Comparison of ENCODE assay signal across 1 cellular context in the genomic region with DNA sequence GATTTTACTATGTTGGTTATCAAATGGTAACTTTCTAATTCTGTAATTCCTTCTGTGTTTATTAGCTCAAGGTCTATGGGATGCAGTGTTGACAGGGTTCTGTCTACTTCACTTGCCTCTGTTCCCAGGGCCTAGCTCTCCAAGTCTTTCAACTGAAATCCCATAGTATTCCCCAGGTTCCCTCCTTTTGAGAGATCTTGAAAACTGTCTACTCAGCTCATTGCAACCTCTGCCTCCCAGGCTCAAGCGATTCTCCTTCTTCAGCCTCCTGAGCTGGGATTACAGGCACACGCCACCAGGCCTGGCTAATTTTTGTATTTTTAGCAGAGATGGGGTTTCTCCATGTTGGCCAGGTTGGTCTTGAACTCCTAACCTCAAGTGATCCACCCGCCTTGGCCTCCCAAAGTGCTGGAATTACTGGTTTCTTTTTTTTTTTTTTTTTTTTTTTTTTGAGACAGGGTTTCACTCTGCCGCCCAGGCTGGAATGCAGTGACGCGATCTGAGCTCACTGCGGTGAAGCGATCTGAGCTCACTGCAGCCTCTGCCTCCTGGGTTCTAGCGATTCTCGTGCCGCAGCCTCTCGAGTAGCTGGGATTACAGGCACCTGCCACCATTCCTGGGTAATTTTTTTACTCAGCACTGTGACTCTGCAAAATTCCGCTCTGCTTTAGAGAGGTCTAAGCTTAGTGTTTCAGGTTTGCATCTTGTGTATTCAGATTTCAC. TPM values are rescaled to one million over a fixed set of nuclear protein-coding genes. Genes with fewer than 3 reads are reported as not detected.
"Had no signal": no experiment of that assay in that cellular context is flagged by ENCODE, and none has a peak within 500 bp of the region (broad histone marks: within the 10 kb centered on the region; RNA-seq: fewer than 3 reads in every experiment).

No MANE protein-coding gene starts in this region.

RNA-seq across cellular contexts. Expression of gene CLEC18B, which starts 22.5 kb away (rescaled TPM):
- total RNA-seq: ascending aorta had no signal
